In the genomic region with DNA sequence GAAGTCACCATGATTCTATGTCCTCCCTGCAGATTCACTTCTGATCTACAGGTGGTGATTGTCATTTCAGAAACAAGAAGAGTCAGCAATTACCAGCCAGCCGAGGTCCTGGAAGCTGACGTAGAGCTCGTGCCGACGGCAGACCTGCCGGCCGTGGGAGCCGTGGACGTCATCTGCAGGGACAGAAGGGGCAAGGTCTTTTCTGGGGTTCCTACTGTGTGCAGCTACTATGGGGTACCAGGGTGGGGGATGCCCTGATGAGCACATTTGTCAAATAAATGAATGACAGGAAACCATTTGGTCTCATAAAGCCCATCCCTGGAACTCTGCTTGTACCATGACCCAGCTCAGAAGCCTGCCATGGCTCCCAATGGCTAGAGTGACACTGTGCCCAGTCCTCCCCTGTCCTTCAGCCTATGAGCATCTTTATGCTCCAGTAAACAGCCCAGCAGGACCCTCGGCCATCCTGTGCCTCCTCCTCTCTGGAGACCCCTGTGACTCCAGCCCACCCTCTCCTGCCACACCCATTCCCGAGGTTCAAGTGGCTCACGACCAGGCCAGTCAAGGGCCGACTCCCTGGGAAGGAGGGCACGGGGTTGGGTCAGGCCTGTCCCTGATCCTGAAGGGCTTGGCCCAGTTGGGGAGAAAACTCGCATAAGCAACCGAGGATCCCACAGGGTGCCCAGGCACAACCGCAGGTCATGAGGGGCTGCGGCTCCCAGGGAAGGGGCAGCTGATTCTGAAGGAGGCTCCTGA, we compare ENCODE assay signal across 1 cellular context. TPM values are rescaled to one million over a fixed set of nuclear protein-coding genes. Genes with fewer than 3 reads are reported as not detected.
"Had no signal": no experiment of that assay in that cellular context is flagged by ENCODE, and none has a peak within 500 bp of the region (broad histone marks: within the 10 kb centered on the region; RNA-seq: fewer than 3 reads in every experiment).

No MANE protein-coding gene starts in this region.

RNA-seq across cellular contexts. Expression of a gene that starts 7.4 kb away (rescaled TPM):
- polyA plus RNA-seq: cardiac muscle cell had no signal

RNA-seq across cellular contexts. Expression of a gene that starts 24.9 kb away (rescaled TPM):
- total RNA-seq: cardiac muscle cell had no signal
